In the genomic region with DNA sequence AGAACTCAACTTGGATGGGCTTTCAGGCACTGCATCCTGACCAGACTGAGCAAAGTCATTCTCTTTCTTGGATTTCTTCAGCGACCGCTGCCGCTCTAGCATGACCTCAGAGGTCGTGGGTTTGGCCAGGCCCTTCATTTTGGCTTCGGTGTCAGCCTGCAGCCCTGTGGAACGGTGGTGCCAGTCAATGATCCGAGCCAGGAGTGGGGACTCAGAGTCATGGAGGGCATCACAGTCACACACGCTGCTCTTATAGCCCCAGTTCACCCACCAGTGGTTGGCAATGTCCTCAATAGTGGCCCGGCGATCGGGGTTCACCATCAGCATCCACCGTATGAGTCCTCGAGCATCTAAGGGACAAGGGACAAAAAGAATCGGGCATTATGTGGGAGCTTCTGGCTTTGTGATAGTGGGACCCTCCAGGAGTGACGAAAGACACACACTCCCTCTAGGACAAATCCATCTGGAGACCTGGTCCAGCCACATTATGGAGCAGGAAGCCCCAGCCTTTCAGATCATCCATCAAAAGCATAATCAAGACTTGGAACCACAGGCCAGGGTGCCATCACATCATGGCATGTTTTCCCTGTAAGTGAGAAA, we compare ENCODE assay signal across 34 cellular contexts.
"Had no signal": no experiment of that assay in that cellular context is flagged by ENCODE, and none has a peak within 500 bp of the region (broad histone marks: within the 10 kb centered on the region; RNA-seq: fewer than 3 reads in every experiment).

No MANE protein-coding gene starts in this region.

- H3K4me1 ChIP-seq: adrenal gland, breast epithelium had no signal

- H3K4me1 Mint-ChIP-seq: activated B cell treated with CpG ODN at 0.5 μM for 24 hours; activated CD8-positive, alpha-beta memory T cell treated with anti-CD3 and anti-CD28 coated beads, Interleukin-2, amount 10 ng/mL, durations not matched to agents 7 days and 5 days; activated naive CD4-positive, alpha-beta T cell treated with anti-CD3 and anti-CD28 coated beads, Interleukin-2, amount 10 ng/mL, durations not matched to agents 7 days and 5 days; T-helper 17 cell had no signal

- H3K4me3 Mint-ChIP-seq: activated B cell treated with CpG ODN at 0.5 μM for 24 hours; activated CD8-positive, alpha-beta memory T cell treated with anti-CD3 and anti-CD28 coated beads, Interleukin-2, amount 10 ng/mL, durations not matched to agents 7 days and 5 days; activated CD8-positive, alpha-beta T cell treated with anti-CD3 and anti-CD28 coated beads, Interleukin-2, amount 10 ng/mL, durations not matched to agents 7 days and 5 days; activated naive CD4-positive, alpha-beta T cell treated with anti-CD3 and anti-CD28 coated beads, Interleukin-2, amount 10 ng/mL, durations not matched to agents 7 days and 5 days; activated T-cell treated with anti-CD3 and anti-CD28 coated beads, Interleukin-2, amount 50 U/mL, for 24 hours; activated T-cell treated with anti-CD3 and anti-CD28 coated beads, Interleukin-2, amount 50 U/mL, for 72 hours; brain; dendritic cell treated with granulocyte-macrophage colony-stimulating factor and Interleukin-4, amounts not matched to agents 40 ng/mL and 50 ng/mL, for 4 days; effector memory CD8-positive, alpha-beta T cell; T-helper 17 cell; T-helper 2 cell treated with Interferon-gamma antibody and Interleukin-4, amounts not matched to agents 5 μg/mL and 100 μg/mL, for 36 hours had no signal

- H3K36me3 ChIP-seq: breast epithelium, cardiac muscle cell, WERI-Rb-1 had no signal

- H3K27ac Mint-ChIP-seq: activated B cell treated with CpG ODN at 0.5 μM for 24 hours; activated CD8-positive, alpha-beta memory T cell treated with anti-CD3 and anti-CD28 coated beads, Interleukin-2, amount 10 ng/mL, durations not matched to agents 7 days and 5 days; activated CD8-positive, alpha-beta T cell treated with anti-CD3 and anti-CD28 coated beads, Interleukin-2, amount 10 ng/mL, durations not matched to agents 7 days and 5 days; activated naive CD4-positive, alpha-beta T cell treated with anti-CD3 and anti-CD28 coated beads, Interleukin-2, amount 10 ng/mL, durations not matched to agents 7 days and 5 days; activated naive CD4-positive, alpha-beta T cell treated with anti-CD3 and anti-CD28 coated beads, Interleukin-2, amount 50 U/mL, for 72 hours; activated T-cell treated with anti-CD3 and anti-CD28 coated beads, Interleukin-2, amount 50 U/mL, for 24 hours; activated T-cell treated with anti-CD3 and anti-CD28 coated beads, Interleukin-2, amount 50 U/mL, for 72 hours; brain; dendritic cell treated with granulocyte-macrophage colony-stimulating factor and Interleukin-4, amounts not matched to agents 40 ng/mL and 50 ng/mL, for 4 days; effector memory CD8-positive, alpha-beta T cell; T-helper 17 cell; T-helper 2 cell treated with Interferon-gamma antibody and Interleukin-4, amounts not matched to agents 5 μg/mL and 100 μg/mL, for 36 hours had no signal

- H3K27ac ChIP-seq: adrenal gland, breast epithelium, cardiac muscle cell, coronary artery, esophagus squamous epithelium, gastroesophageal sphincter, WERI-Rb-1 had no signal

- H3K4me3 ChIP-seq: adrenal gland, breast epithelium, cardiac muscle cell, coronary artery, dorsolateral prefrontal cortex, esophagus squamous epithelium, gastroesophageal sphincter had no signal

- H3K27me3 Mint-ChIP-seq: activated naive CD4-positive, alpha-beta T cell treated with anti-CD3 and anti-CD28 coated beads, Interleukin-2, amount 10 ng/mL, durations not matched to agents 7 days and 5 days; brain; dendritic cell treated with granulocyte-macrophage colony-stimulating factor and Interleukin-4, amounts not matched to agents 40 ng/mL and 50 ng/mL, for 4 days; effector memory CD8-positive, alpha-beta T cell had no signal

- H3K9me3 Mint-ChIP-seq: activated B cell treated with CpG ODN at 0.5 μM for 24 hours; activated naive CD4-positive, alpha-beta T cell treated with anti-CD3 and anti-CD28 coated beads, Interleukin-2, amount 10 ng/mL, durations not matched to agents 7 days and 5 days; activated T-cell treated with anti-CD3 and anti-CD28 coated beads, Interleukin-2, amount 50 U/mL, for 24 hours; activated T-cell treated with anti-CD3 and anti-CD28 coated beads, Interleukin-2, amount 50 U/mL, for 72 hours; dendritic cell treated with granulocyte-macrophage colony-stimulating factor and Interleukin-4, amounts not matched to agents 40 ng/mL and 50 ng/mL, for 4 days; effector memory CD8-positive, alpha-beta T cell; T-helper 2 cell treated with Interferon-gamma antibody and Interleukin-4, amounts not matched to agents 5 μg/mL and 100 μg/mL, for 36 hours had no signal

- DNase-seq: activated B cell treated with CpG ODN at 0.5 μM for 24 hours; activated CD4-positive, alpha-beta T cell treated with anti-CD3 and anti-CD28 coated beads for 48 hours; activated CD4-positive, alpha-beta T cell treated with anti-CD3 and anti-CD28 coated beads, Interleukin-2, amount 50 U/mL, for 1 hour; activated CD4-positive, alpha-beta T cell treated with anti-CD3 and anti-CD28 coated beads, Interleukin-2, amount 50 U/mL, for 48 hours; activated CD8-positive, alpha-beta memory T cell treated with anti-CD3 and anti-CD28 coated beads, Interleukin-2, amount 10 ng/mL, durations not matched to agents 7 days and 5 days; activated CD8-positive, alpha-beta memory T cell treated with anti-CD3 and anti-CD28 coated beads, Interleukin-2, amount 50 U/mL, for 4 hours; activated CD8-positive, alpha-beta T cell treated with anti-CD3 and anti-CD28 coated beads, Interleukin-2, amount 10 ng/mL, durations not matched to agents 7 days and 5 days; activated gamma-delta T cell; activated naive CD4-positive, alpha-beta T cell; activated naive CD4-positive, alpha-beta T cell treated with anti-CD3 and anti-CD28 coated beads, Interleukin-2, amount 10 ng/mL, durations not matched to agents 7 days and 5 days; activated T-cell treated with anti-CD3 and anti-CD28 coated beads, Interleukin-2, amount 50 U/mL, for 24 hours; activated T-cell treated with anti-CD3 and anti-CD28 coated beads, Interleukin-2, amount 50 U/mL, for 72 hours; adrenal gland; amygdala; central memory CD4-positive, alpha-beta T cell; cerebellar nuclear complex; dorsolateral prefrontal cortex; effector CD4-positive, alpha-beta T cell; effector memory CD8-positive, alpha-beta T cell; erythroblast; esophagus squamous epithelium; foreskin melanocyte; T-helper 1 cell; T-helper 17 cell; T1000; WERI-Rb-1 had no signal

- H3K9me3 ChIP-seq: adrenal gland, breast epithelium, esophagus squamous epithelium, gastroesophageal sphincter had no signal

- H3K36me3 Mint-ChIP-seq: activated CD8-positive, alpha-beta memory T cell treated with anti-CD3 and anti-CD28 coated beads, Interleukin-2, amount 10 ng/mL, durations not matched to agents 7 days and 5 days; activated naive CD4-positive, alpha-beta T cell treated with anti-CD3 and anti-CD28 coated beads, Interleukin-2, amount 10 ng/mL, durations not matched to agents 7 days and 5 days; activated naive CD4-positive, alpha-beta T cell treated with anti-CD3 and anti-CD28 coated beads, Interleukin-2, amount 50 U/mL, for 72 hours had no signal

- H3K27me3 ChIP-seq: adrenal gland, breast epithelium, cardiac muscle cell, dorsolateral prefrontal cortex, esophagus squamous epithelium, gastroesophageal sphincter had no signal
